18 cellular contexts compared by ENCODE assay signal in genomic region chr4:78480286-78480685, GRCh38.
DNase-seq lines count a peak whose midpoint lies in the region; ATAC-seq and TF ChIP-seq lines count a peak whose summit lies in the region.
"Had no signal": no experiment of that assay in that cellular context is flagged by ENCODE, and none has a peak within 500 bp of the region (broad histone marks: within the 10 kb centered on the region; RNA-seq: fewer than 3 reads in every experiment).

No MANE protein-coding gene starts in this region.

- H3K79me2 ChIP-seq in smooth muscle cell (ENCODE audit: low read depth): no peaks in the 10 kb centered on the region

- no peaks in the 10 kb centered on the region for H4K20me1 ChIP-seq in smooth muscle cell (ENCODE audit: low read depth)

- no peak overlapping the region for H3K4me3 Mint-ChIP-seq in activated T-cell treated with anti-CD3 and anti-CD28 coated beads, Interleukin-2, amount 50 U/mL, for 4 hours
- H3K4me3 Mint-ChIP-seq: B cell had no signal

- no peak overlapping the region for H3K4me3 ChIP-seq in smooth muscle cell
- H3K4me3 ChIP-seq: GM12878, SK-N-MC had no signal

- no peaks in the 10 kb centered on the region for H3K36me3 Mint-ChIP-seq in activated T-cell treated with anti-CD3 and anti-CD28 coated beads, Interleukin-2, amount 50 U/mL, for 4 hours (ENCODE audit: insufficient read depth)

- TF ChIP-seq CTCF in smooth muscle cell (IDR thresholded peaks at IDR 0.05; ENCODE audit: borderline replicate concordance, insufficient read depth, poor library complexity, severe bottlenecking): no peak

- no peaks in the 10 kb centered on the region for H3K27me3 ChIP-seq in smooth muscle cell (ENCODE audit: low read depth)

- peak overlapping the region; percentile 78 for H3K27ac ChIP-seq in smooth muscle cell (ENCODE audit: low read depth)
- H3K27ac ChIP-seq: SK-N-MC had no signal

- no peak for ATAC-seq in activated T-cell treated with anti-CD3 and anti-CD28 coated beads, Interleukin-2, amount 50 U/mL, for 4 hours
- ATAC-seq in GM21381 (IDR thresholded peaks at IDR 0.05; ENCODE audit: unreplicated experiment): no peak

- H3K4me2 ChIP-seq in smooth muscle cell: no peak overlapping the region

- WGBS in smooth muscle cell (ENCODE audit: low lambda C conversion rate): 95% methylated on average over 1 of the region's 1 CpG

- H3K9me3 Mint-ChIP-seq in activated T-cell treated with anti-CD3 and anti-CD28 coated beads, Interleukin-2, amount 50 U/mL, for 4 hours: no peaks in the 10 kb centered on the region

- H2AFZ ChIP-seq in smooth muscle cell (ENCODE audit: low read depth): no peak overlapping the region

- peaks cover 3% of the 10 kb centered on the region for H3F3A ChIP-seq in smooth muscle cell (ENCODE audit: low read depth)

- H3K36me3 ChIP-seq in smooth muscle cell (ENCODE audit: low read depth): no peaks in the 10 kb centered on the region

- H3K4me1 ChIP-seq in smooth muscle cell (ENCODE audit: low read depth): peaks cover 5% of the 10 kb centered on the region

- DNase-seq in GM04503 (ENCODE audit: low read depth) (peak; percentile 16), amniotic epithelial cell (ENCODE audit: low read depth) (peak; percentile 45), fibroblast of the conjunctiva (ENCODE audit: low read depth) (peak; percentile 13), smooth muscle cell (lab: John Stamatoyannopoulos, UW; ENCODE audit: unreplicated experiment) (no peak), putamen (ENCODE audit: low spot score) (no peak)
- no peak for DNase-seq in activated T-cell treated with anti-CD3 and anti-CD28 coated beads, Interleukin-2, amount 50 U/mL, for 4 hours
- no peak for DNase-seq in activated CD4-positive, alpha-beta T cell treated with anti-CD3 and anti-CD28 coated beads for 4 hours
- DNase-seq: DND-41; NCI-H1105; NCI-H1694; NCI-H2081 treated with DMSO at 0.1 percent for 48 hours; NCI-H748 treated with DMSO at 0.1 percent for 48 hours; NK-92 treated with Interleukin-12 subunit alpha and Interleukin-12 subunit beta, amount 100 ng/mL, for 24 hours; Right ventricle myocardium superior had no signal

- no peaks in the 10 kb centered on the region for H3K4me1 Mint-ChIP-seq in activated T-cell treated with anti-CD3 and anti-CD28 coated beads, Interleukin-2, amount 50 U/mL, for 4 hours (ENCODE audit: low read depth)
- H3K4me1 Mint-ChIP-seq: B cell had no signal

- H3K27me3 Mint-ChIP-seq in activated T-cell treated with anti-CD3 and anti-CD28 coated beads, Interleukin-2, amount 50 U/mL, for 4 hours (ENCODE audit: low read depth): peaks cover 2% of the 10 kb centered on the region

- H3K9me3 ChIP-seq in smooth muscle cell (replicated peaks; ENCODE audit: low read depth): no peaks in the 10 kb centered on the region

- H3K9ac ChIP-seq in smooth muscle cell (ENCODE audit: low read depth): peak overlapping the region; percentile 38

Comparison
In these comparisons a context has a peak if more than half of its experiments do, and no peak if none do; other contexts are left out.
1. DNase-seq: peak in GM04503 (single experiment), amniotic epithelial cell (single experiment) and fibroblast of the conjunctiva (single experiment); none in smooth muscle cell (single experiment), activated T-cell treated with anti-CD3 and anti-CD28 coated beads, Interleukin-2, amount 50 U/mL, for 4 hours (single experiment), putamen (single experiment) and activated CD4-positive, alpha-beta T cell treated with anti-CD3 and anti-CD28 coated beads for 4 hours (0 of 2).